1 cellular context compared by ENCODE assay signal in genomic region chr9:21994996-21995651, GRCh38.
TF ChIP-seq lines count a peak whose summit lies in the region.

No MANE protein-coding gene starts in this region.

TF ChIP-seq in SK-N-SH treated with all-trans-retinoic acid at 6 μM for 48 hours, 23 proteins besides CTCF, POLR2A, EP300 and RAD21 (continued from another document):
- no peak for TF ChIP-seq POU6F1 (CRISPR knock-in tag; IDR thresholded peaks at IDR 0.05; ENCODE audit: borderline replicate concordance, low read depth)
